8 cellular contexts compared by ENCODE assay signal in the genomic region with DNA sequence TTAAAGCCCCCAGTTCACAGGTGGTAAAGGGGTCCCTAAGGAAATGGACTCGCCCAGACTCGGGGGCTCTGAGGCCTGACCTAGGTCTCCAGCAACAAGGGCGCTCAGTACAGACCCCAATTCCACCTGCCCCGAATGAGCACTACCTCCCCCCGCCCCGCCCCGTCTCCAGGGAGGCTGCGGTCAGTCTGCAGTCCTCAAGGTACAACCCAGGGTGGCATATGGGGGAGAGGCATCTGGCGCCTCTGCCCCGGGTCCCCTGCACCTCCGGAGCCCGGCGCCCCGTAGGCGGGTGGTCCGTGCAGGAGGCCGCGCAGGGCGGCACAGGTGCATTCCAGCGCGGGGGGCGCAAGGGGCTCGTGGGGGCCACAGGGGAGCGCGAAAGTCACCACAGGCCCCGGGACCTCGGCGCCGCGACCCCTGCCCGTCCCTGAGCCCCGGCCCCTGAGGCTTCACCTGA. TPM values are rescaled to one million over a fixed set of nuclear protein-coding genes. Genes with fewer than 3 reads are reported as not detected.
DNase-seq lines count a peak whose midpoint lies in the region; ATAC-seq and TF ChIP-seq lines count a peak whose summit lies in the region.

No MANE protein-coding gene starts in this region.

- no peak for DNase-seq in activated T-helper 1 cell treated with anti-CD3 and anti-CD28 coated beads, Interleukin-12 subunit alpha, Interleukin-12 subunit beta, Interleukin-2, Interleukin-4 antibody, amounts not matched to agents 30 ng/mL and 10 ng/mL and 1 ng/mL, durations not matched to agents 14 hours and 24 hours and 36 hours (ENCODE audit: low spot score)
- DNase-seq in suprapubic skin (ENCODE audit: low spot score in 2 of 2) (no peak), NCI-H748 treated with DMSO at 0.1 percent for 48 hours (lab: John Stamatoyannopoulos, UW) (no peak), globus pallidus (ENCODE audit: low spot score) (no peak)

- H3K4me3 ChIP-seq in iPS-20b (ENCODE audit: low read length) (peak overlapping the region; percentile 82), suprapubic skin (peak overlapping the region; percentile 74)

- H3K4me3 Mint-ChIP-seq in activated T-helper 1 cell treated with anti-CD3 and anti-CD28 coated beads, Interleukin-12 subunit alpha, Interleukin-12 subunit beta, Interleukin-2, Interleukin-4 antibody, amounts not matched to agents 30 ng/mL and 10 ng/mL and 1 ng/mL, durations not matched to agents 14 hours and 24 hours and 36 hours, result peak overlapping the region; percentile 78

- H3K9me3 Mint-ChIP-seq in activated T-helper 1 cell treated with anti-CD3 and anti-CD28 coated beads, Interleukin-12 subunit alpha, Interleukin-12 subunit beta, Interleukin-2, Interleukin-4 antibody, amounts not matched to agents 30 ng/mL and 10 ng/mL and 1 ng/mL, durations not matched to agents 14 hours and 24 hours and 36 hours, result no peaks in the 10 kb centered on the region

- no CpG with 5 or more reads among the region's 32 CpGs for WGBS in suprapubic skin

- H3K9ac ChIP-seq in iPS-20b (ENCODE audit: low read depth, low read length), result peak overlapping the region; percentile 83

- H3K27me3 ChIP-seq in iPS-20b (ENCODE audit: insufficient read depth, low read length) (no peaks in the 10 kb centered on the region), suprapubic skin (no peaks in the 10 kb centered on the region)

- no peak for TF ChIP-seq POLR2A in suprapubic skin (IDR thresholded peaks at IDR 0.05)

- H3K4me1 ChIP-seq in iPS-20b (ENCODE audit: insufficient read depth, low read length) (no peaks in the 10 kb centered on the region), suprapubic skin (peaks cover 55% of the 10 kb centered on the region)

- H3K27ac Mint-ChIP-seq in activated T-helper 1 cell treated with anti-CD3 and anti-CD28 coated beads, Interleukin-12 subunit alpha, Interleukin-12 subunit beta, Interleukin-2, Interleukin-4 antibody, amounts not matched to agents 30 ng/mL and 10 ng/mL and 1 ng/mL, durations not matched to agents 14 hours and 24 hours and 36 hours, result no peak overlapping the region

- no peaks in the 10 kb centered on the region for H3K27me3 Mint-ChIP-seq in activated T-helper 1 cell treated with anti-CD3 and anti-CD28 coated beads, Interleukin-12 subunit alpha, Interleukin-12 subunit beta, Interleukin-2, Interleukin-4 antibody, amounts not matched to agents 30 ng/mL and 10 ng/mL and 1 ng/mL, durations not matched to agents 14 hours and 24 hours and 36 hours (ENCODE audit: insufficient read depth)

- no peak for TF ChIP-seq EP300 in suprapubic skin (IDR thresholded peaks at IDR 0.05)

- H3K36me3 ChIP-seq in iPS-20b (ENCODE audit: insufficient read depth, low read depth, low read length) (peaks cover 5% of the 10 kb centered on the region; the same call in 1 of the 2 replicates), suprapubic skin (peaks cover 31% of the 10 kb centered on the region)

- intact Hi-C loops in activated T-helper 1 cell treated with anti-CD3 and anti-CD28 coated beads, Interleukin-12 subunit alpha, Interleukin-12 subunit beta, Interleukin-2, Interleukin-4 antibody, amounts not matched to agents 30 ng/mL and 10 ng/mL and 1 ng/mL, durations not matched to agents 14 hours and 24 hours and 36 hours (cut with micrococcal nuclease), result loop anchor here (2.0 to 5.0 kb wide), 2 partner anchors 89 to 376 kb away; partner anchors contain the start of genes BRSK2 and LSP1

- H3K27ac ChIP-seq in iPS-20b (ENCODE audit: low read length) (no peak overlapping the region), suprapubic skin (peak overlapping the region; percentile 88)

- H3K9me3 ChIP-seq in iPS-20b (ENCODE audit: insufficient read depth, low read depth, low read length), result no peaks in the 10 kb centered on the region
- no peaks in the 10 kb centered on the region for H3K9me3 ChIP-seq in suprapubic skin

- no peak for TF ChIP-seq CTCF in suprapubic skin (IDR thresholded peaks at IDR 0.05)

- peaks cover 23% of the 10 kb centered on the region for H3K4me1 Mint-ChIP-seq in activated T-helper 1 cell treated with anti-CD3 and anti-CD28 coated beads, Interleukin-12 subunit alpha, Interleukin-12 subunit beta, Interleukin-2, Interleukin-4 antibody, amounts not matched to agents 30 ng/mL and 10 ng/mL and 1 ng/mL, durations not matched to agents 14 hours and 24 hours and 36 hours (ENCODE audit: low read depth)

- peaks cover 3% of the 10 kb centered on the region for H3K36me3 Mint-ChIP-seq in activated T-helper 1 cell treated with anti-CD3 and anti-CD28 coated beads, Interleukin-12 subunit alpha, Interleukin-12 subunit beta, Interleukin-2, Interleukin-4 antibody, amounts not matched to agents 30 ng/mL and 10 ng/mL and 1 ng/mL, durations not matched to agents 14 hours and 24 hours and 36 hours (ENCODE audit: low read depth)

- ATAC-seq in GM18519 (IDR thresholded peaks at IDR 0.05; ENCODE audit: low FRiP score, unreplicated experiment) (peak; percentile 12), HG02840 (IDR thresholded peaks at IDR 0.05; ENCODE audit: low FRiP score, unreplicated experiment) (peak; percentile 9), HG03342 (IDR thresholded peaks at IDR 0.05; ENCODE audit: unreplicated experiment) (no peak)

RNA-seq across cellular contexts. Expression of gene CTSD, which starts 0.4 kb away (rescaled TPM):
- total RNA-seq in activated T-helper 1 cell treated with anti-CD3 and anti-CD28 coated beads, Interleukin-12 subunit alpha, Interleukin-12 subunit beta, Interleukin-2, Interleukin-4 antibody, amounts not matched to agents 30 ng/mL and 10 ng/mL and 1 ng/mL, durations not matched to agents 14 hours and 24 hours and 36 hours, result 84.2 and 92.1 TPM in 2 replicates
- 100 to 1,000 TPM; 319 to 596 (median 469) TPM for total RNA-seq in suprapubic skin

RNA-seq across cellular contexts. Expression of gene IFITM10, which starts 13.0 kb away (rescaled TPM):
- total RNA-seq in activated T-helper 1 cell treated with anti-CD3 and anti-CD28 coated beads, Interleukin-12 subunit alpha, Interleukin-12 subunit beta, Interleukin-2, Interleukin-4 antibody, amounts not matched to agents 30 ng/mL and 10 ng/mL and 1 ng/mL, durations not matched to agents 14 hours and 24 hours and 36 hours, result 0.32 and 0.52 TPM in 2 replicates
- total RNA-seq in suprapubic skin, result 1 to 10 TPM; 2.6 to 7.6 (median 6.9) TPM
